15 cellular contexts compared by ENCODE assay signal in genomic region chr7:187237-187927, GRCh38. TPM values are rescaled to one million over a fixed set of nuclear protein-coding genes. Genes with fewer than 3 reads are reported as not detected.
DNase-seq lines count a peak whose midpoint lies in the region; ATAC-seq and TF ChIP-seq lines count a peak whose summit lies in the region.
"Had no signal": no experiment of that assay in that cellular context is flagged by ENCODE, and none has a peak within 500 bp of the region (broad histone marks: within the 10 kb centered on the region; RNA-seq: fewer than 3 reads in every experiment).

No MANE protein-coding gene starts in this region.

- no peaks in the 10 kb centered on the region for H3K36me3 Mint-ChIP-seq in WTC11
- no peaks in the 10 kb centered on the region for H3K36me3 Mint-ChIP-seq in neural crest cell (ENCODE audit: low read depth)
- H3K36me3 Mint-ChIP-seq: CD8-positive, alpha-beta T cell; T-cell had no signal

- H3K27ac Mint-ChIP-seq in WTC11 (peak overlapping the region; percentile 54), neural crest cell (ENCODE audit: unreplicated experiment) (peak overlapping the region; percentile 73)
- H3K27ac Mint-ChIP-seq: CD8-positive, alpha-beta T cell; T-cell had no signal

- ATAC-seq in WTC11 (no peak), HG03025 (IDR thresholded peaks at IDR 0.05; ENCODE audit: low FRiP score, unreplicated experiment) (no peak), HG03432 (IDR thresholded peaks at IDR 0.05; ENCODE audit: unreplicated experiment) (no peak)
- ATAC-seq: CD8-positive, alpha-beta T cell; T-cell had no signal

- POLR2A ChIA-PET in WTC11 (lab: Charles Lee), result interaction anchor here (1.0 kb wide), 1 partner anchor 16 kb away, joined by 3 read pairs; no protein-coding TSS in a partner anchor

- H3K27me3 Mint-ChIP-seq in WTC11 (ENCODE audit: low read depth), result peaks cover 5% of the 10 kb centered on the region; the same call in 1 of the 2 replicates
- peaks cover 25% of the 10 kb centered on the region for H3K27me3 Mint-ChIP-seq in neural crest cell (ENCODE audit: low read depth)

- TF ChIP-seq CTCF in WTC11 (IDR thresholded peaks at IDR 0.05) (no peak), neural crest cell (conservative IDR thresholded peaks at IDR 0.05) (no peak)

- H3K4me1 Mint-ChIP-seq in WTC11 (peaks cover 49% of the 10 kb centered on the region), neural crest cell (peaks cover 14% of the 10 kb centered on the region)

- H3K9me3 Mint-ChIP-seq in WTC11 (no peaks in the 10 kb centered on the region), neural crest cell (no peaks in the 10 kb centered on the region)
- H3K9me3 Mint-ChIP-seq: CD8-positive, alpha-beta T cell; T-cell had no signal

- CTCF ChIA-PET in WTC11 (lab: Charles Lee), result interaction anchor here (0.9 to 2.9 kb wide), 9 partner anchors 13 to 123 kb away, joined by 3 to 18 read pairs (median 6); no protein-coding TSS in a partner anchor

- DNase-seq in CD1c-positive myeloid dendritic cell (ENCODE audit: extremely low spot score) (peak; percentile 51), NOMO-1 (lab: John Stamatoyannopoulos, UW; ENCODE audit: unreplicated experiment in 2 of 2) (peak; percentile 62 to 72), WTC11 (ENCODE audit: low spot score) (no peak), neural crest cell (ENCODE audit: low read depth, low spot score) (no peak), NCI-H187 treated with DMSO at 0.1 percent for 48 hours (lab: John Stamatoyannopoulos, UW) (no peak), NCI-H69 (lab: John Stamatoyannopoulos, UW) (no peak)
- DNase-seq: AML-193; CD8-positive, alpha-beta T cell; HCEC 1CT; NCI-H1105; NCI-H1694 treated with DMSO at 0.1 percent for 48 hours; NCI-H2171 treated with DMSO at 0.1 percent for 48 hours; T-cell had no signal

- H3K4me3 Mint-ChIP-seq in WTC11 (no peak overlapping the region), neural crest cell (peak overlapping the region; percentile 3)
- H3K4me3 Mint-ChIP-seq: CD8-positive, alpha-beta T cell; T-cell had no signal

TF ChIP-seq in WTC11, 78 proteins besides CTCF, POLR2A, EP300 and RAD21:
- TF ChIP-seq PREB (CRISPR knock-in tag; IDR thresholded peaks at IDR 0.05; ENCODE audit: borderline replicate concordance), result no peak
- no peak for TF ChIP-seq JUN (CRISPR knock-in tag; IDR thresholded peaks at IDR 0.05)
- TF ChIP-seq NR3C1 (CRISPR knock-in tag; conservative IDR thresholded peaks at IDR 0.05; ENCODE audit: low read depth), result no peak
- TF ChIP-seq MYBL2 (CRISPR knock-in tag; IDR thresholded peaks at IDR 0.05), result no peak
- no peak for TF ChIP-seq ZNF138 (CRISPR knock-in tag; conservative IDR thresholded peaks at IDR 0.05)
- TF ChIP-seq ZNF425 (CRISPR knock-in tag; conservative IDR thresholded peaks at IDR 0.05), result no peak
- no peak for TF ChIP-seq FOXP4 (CRISPR knock-in tag; IDR thresholded peaks at IDR 0.05)
- no peak for TF ChIP-seq ZNF416 (CRISPR knock-in tag; IDR thresholded peaks at IDR 0.05)
- no peak for TF ChIP-seq MAX (CRISPR knock-in tag; IDR thresholded peaks at IDR 0.05)

RNA-seq across cellular contexts. Expression of gene FAM20C, which starts 5.0 kb away (rescaled TPM):
- 48.0 to 64.9 TPM (median 49.1 TPM) in 3 replicates for total RNA-seq in WTC11 (2021)
- 21.9 and 22.7 TPM in 2 replicates for total RNA-seq in neural crest cell

Comparison
In these comparisons a context has a peak if more than half of its experiments do, and no peak if none do; other contexts are left out.
1. DNase-seq: peak in CD1c-positive myeloid dendritic cell (single experiment) and NOMO-1 (2 of 2); none in WTC11 (single experiment), neural crest cell (single experiment), NCI-H187 treated with DMSO at 0.1 percent for 48 hours (single experiment) and NCI-H69 (single experiment).